In the genomic region with DNA sequence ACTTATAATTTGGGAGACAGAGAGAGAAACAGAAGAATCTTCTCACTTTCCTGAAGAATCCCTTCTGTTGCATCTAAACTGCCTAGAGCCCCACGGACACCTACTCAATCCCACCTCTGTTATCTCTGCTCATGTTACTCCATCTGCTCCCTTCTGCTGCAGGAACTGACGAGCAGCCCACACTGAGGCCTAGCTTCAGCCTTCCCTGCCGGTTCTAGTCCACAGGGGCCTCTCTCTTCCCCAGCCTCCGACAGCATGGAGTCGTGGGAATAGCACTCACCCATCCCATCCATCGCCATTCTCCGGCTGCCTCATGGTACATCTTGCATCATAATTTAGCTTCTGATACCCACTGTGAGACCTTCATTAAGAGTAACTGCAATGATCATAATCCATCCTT, we compare ENCODE assay signal across 23 cellular contexts. TPM values are rescaled to one million over a fixed set of nuclear protein-coding genes. Genes with fewer than 3 reads are reported as not detected.
DNase-seq lines count a peak whose midpoint lies in the region; ATAC-seq and TF ChIP-seq lines count a peak whose summit lies in the region.
"Had no signal": no experiment of that assay in that cellular context is flagged by ENCODE, and none has a peak within 500 bp of the region (broad histone marks: within the 10 kb centered on the region; RNA-seq: fewer than 3 reads in every experiment).

No MANE protein-coding gene starts in this region.

- H3K27me3 ChIP-seq in CD4-positive, CD25-positive, alpha-beta regulatory T cell (ENCODE audit: control insufficient read depth, insufficient read depth, low read length), result no peaks in the 10 kb centered on the region
- no peaks in the 10 kb centered on the region for H3K27me3 ChIP-seq in KMS-11 (ENCODE audit: insufficient read depth, low read depth)
- peaks cover 0 to 8% (median 0%) of the 10 kb centered on the region in 3 experiments for H3K27me3 ChIP-seq in neuronal stem cell (ENCODE audit: control insufficient read depth in 3 of 3, insufficient read depth in 3 of 3, low read depth in 1 of 3, low read length in 3 of 3)
- peaks cover 0 to 27% (median 7%) of the 10 kb centered on the region in 7 donors for H3K27me3 ChIP-seq in spleen (replicated peaks in 1 of 7)
- H3K27me3 ChIP-seq: body of pancreas, SJSA1, testis had no signal

- H3K4me2 ChIP-seq in KMS-11 (peak overlapping the region; percentile 81), neuronal stem cell (ENCODE audit: insufficient read depth, low read length, poor library complexity, severe bottlenecking) (no peak overlapping the region)

- WGBS in neuronal stem cell (ENCODE audit: extremely low coverage in 2 of 2, insufficient read length in 2 of 2, insufficient replicate concordance in 1 of 2), 2 donors, result no CpG with 5 or more reads among the region's 7 CpGs
- 91 to 97% (median 94%) methylated on average over 7 of the region's 7 CpGs for WGBS in spleen, 5 donors

- no peak overlapping the region for H3K27ac ChIP-seq in CD4-positive, CD25-positive, alpha-beta regulatory T cell (ENCODE audit: insufficient read depth, low read length, poor library complexity, severe bottlenecking)
- peak overlapping the region; percentile 79 for H3K27ac ChIP-seq in KMS-11
- H3K27ac ChIP-seq in neuronal stem cell (replicated peaks; ENCODE audit: low read length), result no peak overlapping the region
- H3K27ac ChIP-seq in spleen, result no peak overlapping the region
- H3K27ac ChIP-seq: body of pancreas, SJSA1, testis had no signal

- intact Hi-C loops in spleen (cut with DNase I; ENCODE audit: low total_unique reads), result no loop called here

- H3K79me2 ChIP-seq in KMS-11 (ENCODE audit: insufficient read depth, low read depth), result peaks cover 36% of the 10 kb centered on the region; the same call in 1 of the 2 replicates

- H3K36me3 Mint-ChIP-seq in CD4-positive, CD25-positive, alpha-beta regulatory T cell, result peaks cover 20% of the 10 kb centered on the region
- H3K36me3 Mint-ChIP-seq: activated CD4-positive, alpha-beta memory T cell treated with anti-CD3 and anti-CD28 coated beads for 36 hours had no signal

- H2BK5ac ChIP-seq in neuronal stem cell (ENCODE audit: low read length), result no peak overlapping the region

- no peaks in the 10 kb centered on the region for H3K9me3 ChIP-seq in CD4-positive, CD25-positive, alpha-beta regulatory T cell (ENCODE audit: control insufficient read depth in 2 of 2, low read length in 2 of 2)
- H3K9me3 ChIP-seq in neuronal stem cell (replicated peaks in 1 of 2; ENCODE audit: control insufficient read depth in 2 of 2, insufficient read depth in 1 of 2, low read depth in 1 of 2, low read length in 2 of 2) (no peaks in the 10 kb centered on the region), spleen (no peaks in the 10 kb centered on the region)
- H3K9me3 ChIP-seq: body of pancreas, SJSA1, testis had no signal

- no peak overlapping the region for H4K91ac ChIP-seq in neuronal stem cell (ENCODE audit: low read depth, low read length, poor library complexity)

- H2BK15ac ChIP-seq in neuronal stem cell (ENCODE audit: low read length), result no peak overlapping the region

- no peak overlapping the region for H2AK5ac ChIP-seq in neuronal stem cell (ENCODE audit: low read depth, low read length)

- no peak overlapping the region for H3K14ac ChIP-seq in neuronal stem cell (ENCODE audit: low read length)

- TF ChIP-seq CTCF in KMS-11 (conservative IDR thresholded peaks at IDR 0.05; ENCODE audit: low read depth, low read length) (no peak), spleen (IDR thresholded peaks at IDR 0.05 in 8 of 11, conservative IDR thresholded peaks at IDR 0.05 in 3 of 11) (no peak)

- H2BK12ac ChIP-seq in neuronal stem cell (ENCODE audit: low read length), result no peak overlapping the region

- H2BK120ac ChIP-seq in neuronal stem cell (ENCODE audit: low read depth, low read length), result no peak overlapping the region

- no peak overlapping the region for H3K23ac ChIP-seq in neuronal stem cell (ENCODE audit: low read depth, low read length, poor library complexity)

- no peaks in the 10 kb centered on the region for H3K27me3 Mint-ChIP-seq in CD4-positive, CD25-positive, alpha-beta regulatory T cell
- H3K27me3 Mint-ChIP-seq: activated CD4-positive, alpha-beta memory T cell treated with anti-CD3 and anti-CD28 coated beads for 36 hours; activated naive CD4-positive, alpha-beta T cell treated with anti-CD3 and anti-CD28 coated beads, Interleukin-2, amount 50 U/mL, for 24 hours had no signal

- no peaks in the 10 kb centered on the region for H3K36me3 ChIP-seq in CD4-positive, CD25-positive, alpha-beta regulatory T cell (ENCODE audit: control insufficient read depth, insufficient read depth, low read length)
- H3K36me3 ChIP-seq in KMS-11 (ENCODE audit: insufficient read depth) (no peaks in the 10 kb centered on the region), neuronal stem cell (replicated peaks in 1 of 2; ENCODE audit: control insufficient read depth in 2 of 2, insufficient read depth in 2 of 2, low read length in 2 of 2) (no peaks in the 10 kb centered on the region), spleen (no peaks in the 10 kb centered on the region)
- H3K36me3 ChIP-seq: SJSA1 had no signal

- H3K27ac Mint-ChIP-seq in CD4-positive, CD25-positive, alpha-beta regulatory T cell, result peak overlapping the region; percentile 2 to 55 (median 49)
- H3K27ac Mint-ChIP-seq: activated CD4-positive, alpha-beta memory T cell treated with anti-CD3 and anti-CD28 coated beads for 36 hours; dendritic cell treated with granulocyte-macrophage colony-stimulating factor and Interleukin-4, amounts not matched to agents 40 ng/mL and 50 ng/mL, for 4 days; mesothelial cell of epicardium; T-helper 2 cell treated with Interferon-gamma antibody and Interleukin-4, amounts not matched to agents 5 μg/mL and 100 μg/mL, for 36 hours had no signal

- no peak overlapping the region for H3K4me3 ChIP-seq in CD4-positive, CD25-positive, alpha-beta regulatory T cell (ENCODE audit: low read depth, low read length)
- H3K4me3 ChIP-seq in KMS-11 (IDR thresholded peaks at IDR 0.05; ENCODE audit: insufficient read depth, low read depth, low read length), result no peak overlapping the region
- no peak overlapping the region for H3K4me3 ChIP-seq in neuronal stem cell (ENCODE audit: low read length in 2 of 2)
- H3K4me3 ChIP-seq in spleen, result no peak overlapping the region
- H3K4me3 ChIP-seq: body of pancreas, SJSA1, testis had no signal

- no peaks in the 10 kb centered on the region for H4K20me1 ChIP-seq in KMS-11 (ENCODE audit: insufficient read depth)

- H3K4me3 Mint-ChIP-seq in CD4-positive, CD25-positive, alpha-beta regulatory T cell, result peak overlapping the region in 1 of 4 donors; percentile 47
- H3K4me3 Mint-ChIP-seq: activated CD4-positive, alpha-beta memory T cell treated with anti-CD3 and anti-CD28 coated beads for 36 hours; activated naive CD4-positive, alpha-beta T cell treated with anti-CD3 and anti-CD28 coated beads, Interleukin-2, amount 50 U/mL, for 24 hours; dendritic cell treated with granulocyte-macrophage colony-stimulating factor and Interleukin-4, amounts not matched to agents 40 ng/mL and 50 ng/mL, for 4 days; mesothelial cell of epicardium; neural crest cell; T-helper 2 cell treated with Interferon-gamma antibody and Interleukin-4, amounts not matched to agents 5 μg/mL and 100 μg/mL, for 36 hours had no signal

- ATAC-seq in CD4-positive, CD25-positive, alpha-beta regulatory T cell (ENCODE audit: low read depth in 2 of 2), result no peak
- ATAC-seq: body of pancreas, left colon had no signal

- H3K18ac ChIP-seq in neuronal stem cell (ENCODE audit: low read length), result peak overlapping the region; percentile 50

- H2AFZ ChIP-seq in KMS-11 (ENCODE audit: low read depth), result no peak overlapping the region
- no peak overlapping the region for H2AFZ ChIP-seq in neuronal stem cell (ENCODE audit: low read length)

- no peak overlapping the region for H4K8ac ChIP-seq in neuronal stem cell (ENCODE audit: low read depth, low read length)

- H3K79me1 ChIP-seq in neuronal stem cell (ENCODE audit: low read depth, low read length), result no peaks in the 10 kb centered on the region

- no peak overlapping the region for H3K4ac ChIP-seq in neuronal stem cell (ENCODE audit: low read length)

- H3K4me1 ChIP-seq in CD4-positive, CD25-positive, alpha-beta regulatory T cell (ENCODE audit: control insufficient read depth, insufficient read depth, low read length, poor library complexity, severe bottlenecking), result peaks cover 18% of the 10 kb centered on the region
- H3K4me1 ChIP-seq in KMS-11 (ENCODE audit: low read depth, poor library complexity, severe bottlenecking) (peaks cover 76% of the 10 kb centered on the region), neuronal stem cell (ENCODE audit: control insufficient read depth in 2 of 2, insufficient read depth in 1 of 2, low read depth in 1 of 2, low read length in 2 of 2) (peaks cover 4 to 13% of the 10 kb centered on the region in 2 donors), spleen (peaks cover 0 to 33% (median 15%) of the 10 kb centered on the region in 6 donors)
- H3K4me1 ChIP-seq: SJSA1 had no signal

- TF ChIP-seq POLR2A in spleen (IDR thresholded peaks at IDR 0.05), result no peak

- DNase-seq in CD4-positive, CD25-positive, alpha-beta regulatory T cell, result no peak
- peak; percentile 46 for DNase-seq in cerebellar cortex (ENCODE audit: low spot score)
- no peak for DNase-seq in neuronal stem cell (ENCODE audit: low spot score)
- DNase-seq in SKM-1 treated with dmso at 0.1 percent for 144 hours (lab: John Stamatoyannopoulos, UW; ENCODE audit: unreplicated experiment), result no peak
- no peak for DNase-seq in NCI-H1436 treated with DMSO at 0.1 percent for 48 hours (lab: John Stamatoyannopoulos, UW)
- no peak for DNase-seq in spleen
- DNase-seq in NCI-H2081 treated with DMSO at 0.1 percent for 48 hours (lab: John Stamatoyannopoulos, UW), result no peak
- DNase-seq: activated CD4-positive, alpha-beta memory T cell treated with anti-CD3 and anti-CD28 coated beads for 36 hours; body of pancreas; COR-L47; foreskin melanocyte; left colon; NCI-H1048; NCI-H526 treated with DMSO at 0.1 percent for 48 hours; testis had no signal

- no peaks in the 10 kb centered on the region for H3K9me3 Mint-ChIP-seq in CD4-positive, CD25-positive, alpha-beta regulatory T cell
- H3K9me3 Mint-ChIP-seq: activated CD4-positive, alpha-beta memory T cell treated with anti-CD3 and anti-CD28 coated beads for 36 hours; activated naive CD4-positive, alpha-beta T cell treated with anti-CD3 and anti-CD28 coated beads, Interleukin-2, amount 50 U/mL, for 24 hours; dendritic cell treated with granulocyte-macrophage colony-stimulating factor and Interleukin-4, amounts not matched to agents 40 ng/mL and 50 ng/mL, for 4 days; mesothelial cell of epicardium; neural crest cell; T-helper 2 cell treated with Interferon-gamma antibody and Interleukin-4, amounts not matched to agents 5 μg/mL and 100 μg/mL, for 36 hours had no signal

- peaks cover 5 to 54% (median 10%) of the 10 kb centered on the region in 4 donors for H3K4me1 Mint-ChIP-seq in CD4-positive, CD25-positive, alpha-beta regulatory T cell

- peak overlapping the region; percentile 31; the same call in 1 of the 2 replicates for H3K9ac ChIP-seq in KMS-11
- H3K9ac ChIP-seq in neuronal stem cell (ENCODE audit: low read depth, low read length, poor library complexity), result no peak overlapping the region

RNA-seq across cellular contexts. Expression of a gene that starts 4.0 kb away (rescaled TPM):
- 6.5 TPM for total RNA-seq in CD4-positive, CD25-positive, alpha-beta regulatory T cell
- 1 to 10 TPM; 3.0 to 4.7 (median 3.2) TPM for polyA plus RNA-seq in CD4-positive, CD25-positive, alpha-beta regulatory T cell
- 11.7 TPM for polyA plus RNA-seq in neuronal stem cell (2013, experiment 1 of 2)
- polyA plus RNA-seq in neuronal stem cell (2013, experiment 2 of 2), result 10.4 TPM
- total RNA-seq in spleen, result 1 to 10 TPM; 1.3 to 7.0 (median 2.9) TPM
- 1 to 10 TPM; 1.2 to 1.8 (median 1.5) TPM for polyA plus RNA-seq in spleen

RNA-seq across cellular contexts. Expression of a gene that starts 18.5 kb away (rescaled TPM):
- 15.5 TPM for total RNA-seq in CD4-positive, CD25-positive, alpha-beta regulatory T cell
- polyA plus RNA-seq in CD4-positive, CD25-positive, alpha-beta regulatory T cell, result 1 to 10 TPM; 6.3 to 9.8 (median 7.7) TPM
- 10.8 TPM for polyA plus RNA-seq in neuronal stem cell (2013, experiment 1 of 2)
- 11.0 TPM for polyA plus RNA-seq in neuronal stem cell (2013, experiment 2 of 2)
- 10 to 100 TPM in 5 of 7 donors, 1 to 10 TPM in 2; 9.5 to 17.0 (median 11.9) TPM for total RNA-seq in spleen
- 1 to 10 TPM; 4.7 to 4.9 (median 4.9) TPM for polyA plus RNA-seq in spleen

RNA-seq across cellular contexts. Expression of a gene that starts 25.6 kb away (rescaled TPM):
- not detected for total RNA-seq in CD4-positive, CD25-positive, alpha-beta regulatory T cell
- under 1 TPM in 2 of 4 donors, not detected in 2; 0.54 to 0.94 TPM for polyA plus RNA-seq in CD4-positive, CD25-positive, alpha-beta regulatory T cell
- 0.11 TPM for polyA plus RNA-seq in neuronal stem cell (2013, experiment 1 of 2)
- 0.08 TPM for polyA plus RNA-seq in neuronal stem cell (2013, experiment 2 of 2)
- total RNA-seq in spleen, result not detected
- polyA plus RNA-seq in spleen, result under 1 TPM in 1 of 3 donors, not detected in 2; 0.26 TPM
- total RNA-seq: activated CD4-positive, alpha-beta memory T cell treated with anti-CD3 and anti-CD28 coated beads for 36 hours; epithelial cell of proximal tubule; neural crest cell; SJSA1 had no signal

RNA-seq across cellular contexts. Expression of a gene that starts 53.9 kb away (rescaled TPM):
- 95.3 TPM for total RNA-seq in CD4-positive, CD25-positive, alpha-beta regulatory T cell
- 100 to 1,000 TPM; 171 to 228 (median 188) TPM for polyA plus RNA-seq in CD4-positive, CD25-positive, alpha-beta regulatory T cell
- polyA plus RNA-seq in neuronal stem cell (2013, experiment 1 of 2), result 45.0 TPM
- polyA plus RNA-seq in neuronal stem cell (2013, experiment 2 of 2), result 46.0 TPM
- 100 to 1,000 TPM in 3 of 7 donors, 10 to 100 TPM in 4; 59.2 to 135 (median 81.3) TPM for total RNA-seq in spleen
- 10 to 100 TPM; 34.0 to 41.3 (median 40.7) TPM for polyA plus RNA-seq in spleen
